ENCODE assay signal across 21 cellular contexts in the genomic region with DNA sequence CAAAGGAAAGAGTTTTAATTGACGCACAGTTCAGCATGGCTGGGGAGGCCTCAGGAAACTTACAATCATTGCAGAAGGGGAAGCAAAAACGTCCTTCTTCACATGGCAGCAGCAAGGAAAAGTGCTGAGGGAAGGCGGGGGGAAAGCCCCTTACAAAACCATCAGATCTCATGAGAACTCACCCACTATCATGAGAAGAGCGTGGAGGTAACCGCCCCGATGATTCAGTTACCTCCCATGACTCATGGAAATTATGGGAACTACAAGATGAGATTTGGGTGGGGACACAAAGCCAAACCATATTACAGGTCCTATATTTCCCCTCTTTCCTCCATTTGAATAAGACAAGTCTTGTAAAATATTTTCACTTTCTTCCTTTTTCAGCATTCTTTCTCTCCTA. TPM values are rescaled to one million over a fixed set of nuclear protein-coding genes. Genes with fewer than 3 reads are reported as not detected.
DNase-seq lines count a peak whose midpoint lies in the region; ATAC-seq, FAIRE-seq and TF ChIP-seq lines count a peak whose summit lies in the region.
"Had no signal": no experiment of that assay in that cellular context is flagged by ENCODE, and none has a peak within 500 bp of the region (broad histone marks: within the 10 kb centered on the region; RNA-seq: fewer than 3 reads in every experiment).

No MANE protein-coding gene starts in this region.

- WGBS in K562 (ENCODE audit: insufficient coverage, low coverage, missing lambda C conversion rate) = 33% methylated on average over 6 of the region's 6 CpGs

- no peak overlapping the region for H3K4me2 ChIP-seq in K562 (ENCODE audit: insufficient read depth, low read length)

- in situ Hi-C loops in K562 (cut with MboI) = no loop called here

- H2AFZ ChIP-seq in K562 (ENCODE audit: low read depth, low read length) = no peak overlapping the region

- no TSS peak for BruUV-seq in K562 (replicated peaks; lab: Mats Ljungman, UMichigan)

- no peak overlapping the region for H3K9ac ChIP-seq in K562 (ENCODE audit: insufficient read depth in 1 of 2, low read depth in 2 of 2, low read length in 2 of 2)

- no peak for TF ChIP-seq RAD21 in K562 (CRISPR knock-in tag; conservative IDR thresholded peaks at IDR 0.05 in 1 of 2, IDR thresholded peaks at IDR 0.05 in 1 of 2)

- H3K4me1 ChIP-seq in K562 (replicated peaks in 1 of 2; ENCODE audit: control insufficient read depth in 2 of 2, insufficient read depth in 2 of 2, low read length in 2 of 2) = peaks cover 0 to 5% of the 10 kb centered on the region in 2 experiments; a peak in 2 of 5 replicates
- H3K4me1 ChIP-seq: BE2C had no signal

- peak; percentile 30 to 62 for ATAC-seq in activated T-cell treated with anti-CD3 and anti-CD28 coated beads, Interleukin-2, amount 50 U/mL, for 4 hours
- peak; percentile 36 for ATAC-seq in stimulated activated naive CD8-positive, alpha-beta T cell treated with anti-CD3 and anti-CD28 coated beads, Interleukin-15, Interleukin-2, amounts not matched to agents 100 U/mL and 50 U/mL, for 24 hours
- ATAC-seq in stimulated activated naive CD8-positive, alpha-beta T cell treated with anti-CD3 and anti-CD28 coated beads, Interleukin-15, amount 100 ng/mL, for 72 hours = no peak
- ATAC-seq in K562 (no peak), HG02588 (IDR thresholded peaks at IDR 0.05; ENCODE audit: unreplicated experiment) (no peak)
- ATAC-seq: GM12878 had no signal

- H3K9me3 Mint-ChIP-seq in activated T-cell treated with anti-CD3 and anti-CD28 coated beads, Interleukin-2, amount 50 U/mL, for 4 hours = no peaks in the 10 kb centered on the region
- H3K9me3 Mint-ChIP-seq in stimulated activated naive CD8-positive, alpha-beta T cell treated with anti-CD3 and anti-CD28 coated beads, Interleukin-15, amount 100 ng/mL, for 72 hours = no peaks in the 10 kb centered on the region
- H3K9me3 Mint-ChIP-seq: CD8-positive, alpha-beta memory T cell; H9 had no signal

- no peak overlapping the region for H3K4me3 ChIP-seq in K562
- H3K4me3 ChIP-seq: GM12878 had no signal

- H3K27me3 Mint-ChIP-seq in activated T-cell treated with anti-CD3 and anti-CD28 coated beads, Interleukin-2, amount 50 U/mL, for 4 hours (ENCODE audit: low read depth) = peaks cover 52% of the 10 kb centered on the region
- H3K27me3 Mint-ChIP-seq in stimulated activated naive CD8-positive, alpha-beta T cell treated with anti-CD3 and anti-CD28 coated beads, Interleukin-15, amount 100 ng/mL, for 72 hours = peaks cover 55% of the 10 kb centered on the region

- H4K20me1 ChIP-seq in K562 (replicated peaks; ENCODE audit: control insufficient read depth, insufficient read depth, low read length) = no peaks in the 10 kb centered on the region

- TF ChIP-seq EP300 in K562 (IDR thresholded peaks at IDR 0.05; ENCODE audit: low read length) = no peak

- DNase-seq in activated T-cell treated with anti-CD3 and anti-CD28 coated beads, Interleukin-2, amount 50 U/mL, for 4 hours = no peak
- no peak for DNase-seq in activated T-cell treated with anti-CD3 and anti-CD28 coated beads for 4 hours
- no peak for DNase-seq in stimulated activated naive CD8-positive, alpha-beta T cell treated with anti-CD3 and anti-CD28 coated beads, Interleukin-15, Interleukin-2, amounts not matched to agents 100 U/mL and 50 U/mL, for 24 hours
- no peak for DNase-seq in stimulated activated naive CD8-positive, alpha-beta T cell treated with anti-CD3 and anti-CD28 coated beads, Interleukin-15, amount 100 ng/mL, for 72 hours
- DNase-seq in K562 (ENCODE audit: extremely low read depth in 1 of 4, low spot score in 3 of 4) = no peak
- DNase-seq: ACHN; BE2C; C1 segment of cervical spinal cord; CD4-positive, CD25-positive, alpha-beta regulatory T cell; CD8-positive, alpha-beta memory T cell; COR-L47; DMS 273 treated with DMSO at 0.1 percent for 48 hours; DMS53; DND-41; EL; H9 had no signal

- no peaks in the 10 kb centered on the region for H3K36me3 Mint-ChIP-seq in activated T-cell treated with anti-CD3 and anti-CD28 coated beads, Interleukin-2, amount 50 U/mL, for 4 hours (ENCODE audit: insufficient read depth)
- H3K36me3 Mint-ChIP-seq: CD4-positive, CD25-positive, alpha-beta regulatory T cell; CD8-positive, alpha-beta memory T cell had no signal

- TF ChIP-seq POLR2A in K562 (conservative IDR thresholded peaks at IDR 0.05) = no peak

- intact Hi-C loops in K562 (cut with micrococcal nuclease) = no loop called here

- no peaks in the 10 kb centered on the region for H3K4me1 Mint-ChIP-seq in activated T-cell treated with anti-CD3 and anti-CD28 coated beads, Interleukin-2, amount 50 U/mL, for 4 hours (ENCODE audit: low read depth)
- no peaks in the 10 kb centered on the region for H3K4me1 Mint-ChIP-seq in stimulated activated naive CD8-positive, alpha-beta T cell treated with anti-CD3 and anti-CD28 coated beads, Interleukin-15, amount 100 ng/mL, for 72 hours
- H3K4me1 Mint-ChIP-seq: CD4-positive, CD25-positive, alpha-beta regulatory T cell; CD8-positive, alpha-beta memory T cell; H9 had no signal

- no peaks in the 10 kb centered on the region for H3K9me3 ChIP-seq in K562 (replicated peaks; ENCODE audit: control insufficient read depth, insufficient read depth, low read depth, low read length)
- H3K9me3 ChIP-seq: BE2C had no signal

- POLR2A ChIA-PET in K562 (lab: Yijun Ruan, JAX) = interaction anchor here (1.2 kb wide), 1 partner anchor 8 kb away, joined by 4 read pairs; a partner anchor contains a TSS

- no peaks in the 10 kb centered on the region for H3K27me3 ChIP-seq in K562 (ENCODE audit: control insufficient read depth in 2 of 2, insufficient read depth in 2 of 2, low read length in 2 of 2)
- H3K27me3 ChIP-seq: BE2C had no signal

- FAIRE-seq in K562 (lab: Jason Lieb, UNC) = no peak
- FAIRE-seq: A204.1, GM12878, H1 had no signal

- no peak overlapping the region for H3K27ac Mint-ChIP-seq in stimulated activated naive CD8-positive, alpha-beta T cell treated with anti-CD3 and anti-CD28 coated beads, Interleukin-15, amount 100 ng/mL, for 72 hours
- H3K27ac Mint-ChIP-seq: CD4-positive, CD25-positive, alpha-beta regulatory T cell; CD8-positive, alpha-beta memory T cell had no signal

- no peak overlapping the region for H3K27ac ChIP-seq in K562 (ENCODE audit: extremely low read depth, low read depth, low read length)

- CTCF ChIA-PET in K562 (lab: Yijun Ruan, JAX; ENCODE audit: low intra/inter-chr PET ratio) = no interaction called here

- TF ChIP-seq CTCF in K562 (IDR thresholded peaks at IDR 0.05 in 2 of 3, conservative IDR thresholded peaks at IDR 0.05 in 1 of 3; ENCODE audit: insufficient read depth in 2 of 3, low read depth in 1 of 3, low read length in 3 of 3) = no peak

- H3K9me1 ChIP-seq in K562 (ENCODE audit: control insufficient read depth, insufficient read depth, low read length) = no peaks in the 10 kb centered on the region

- H3K4me3 Mint-ChIP-seq in activated T-cell treated with anti-CD3 and anti-CD28 coated beads, Interleukin-2, amount 50 U/mL, for 4 hours = no peak overlapping the region
- no peak overlapping the region for H3K4me3 Mint-ChIP-seq in stimulated activated naive CD8-positive, alpha-beta T cell treated with anti-CD3 and anti-CD28 coated beads, Interleukin-15, amount 100 ng/mL, for 72 hours
- H3K4me3 Mint-ChIP-seq: CD4-positive, CD25-positive, alpha-beta regulatory T cell; CD8-positive, alpha-beta memory T cell; H9 had no signal

- H3K36me3 ChIP-seq in K562 (ENCODE audit: control insufficient read depth, insufficient read depth, low read length) = no peaks in the 10 kb centered on the region
- H3K36me3 ChIP-seq: BE2C had no signal

- no peaks in the 10 kb centered on the region for H3K79me2 ChIP-seq in K562 (ENCODE audit: control insufficient read depth, insufficient read depth, low read length)

TF ChIP-seq in K562, 482 proteins besides CTCF, POLR2A, EP300 and RAD21 (continues in another document):
- TF ChIP-seq CBX5 (IDR thresholded peaks at IDR 0.05; ENCODE audit: borderline replicate concordance, low read depth) = no peak
- no peak for TF ChIP-seq CTBP1 (IDR thresholded peaks at IDR 0.05; ENCODE audit: borderline replicate concordance)
- TF ChIP-seq ZNF174 (CRISPR knock-in tag; IDR thresholded peaks at IDR 0.05) = no peak
- TF ChIP-seq ZFP36 (IDR thresholded peaks at IDR 0.05; ENCODE audit: low read depth, low read length, partially characterized antibody) = no peak
- TF ChIP-seq ZC3H4 (CRISPR knock-in tag; IDR thresholded peaks at IDR 0.05; ENCODE audit: borderline replicate concordance) = no peak
- no peak for TF ChIP-seq MYNN (IDR thresholded peaks at IDR 0.05)
- TF ChIP-seq MYNN (CRISPR knock-in tag; IDR thresholded peaks at IDR 0.05) = no peak

RNA-seq across cellular contexts. Expression of a gene that starts 7.6 kb away (rescaled TPM):
- under 1 TPM; 0.05 to 0.57 (median 0.40) TPM for total RNA-seq in activated T-cell treated with anti-CD3 and anti-CD28 coated beads, Interleukin-2, amount 50 U/mL, for 4 hours
- 3.6 and 9.3 TPM in 2 replicates for total RNA-seq in K562 (2011; cell fraction: chromatin; rRNA removed; ENCODE audit: low replicate concordance)
- total RNA-seq in K562 (2011; cell fraction: nucleolus; rRNA removed) = 1.3 and 1.4 TPM in 2 replicates
- 2.1 and 6.4 TPM in 2 replicates for total RNA-seq in K562 (2011; cell fraction: nucleoplasm; rRNA removed)
- total RNA-seq in K562 (2014; rRNA removed) = 1.5 and 2.0 TPM in 2 replicates
- total RNA-seq in K562 (2014; rRNA removed; fragmentation: Illumina TruSeq; extraction: Trizol) = 2.1 and 2.3 TPM in 2 replicates
- 1.6 and 2.6 TPM in 2 replicates for total RNA-seq in K562 (2015; rRNA removed; fragmentation: Illumina TruSeq; extraction: Trizol)
- 1.7 and 2.1 TPM in 2 replicates for total RNA-seq in K562 (2021)
- 0.41 and 1.7 TPM in 2 replicates for polyA plus RNA-seq in K562 (2011; rRNA removed)
- 0.24 and 0.45 TPM in 2 replicates for polyA plus RNA-seq in K562 (2011; cell fraction: cytosol; rRNA removed)
- 0.65 and 2.3 TPM in 2 replicates for polyA plus RNA-seq in K562 (2011; cell fraction: nucleus; rRNA removed)
- 1.7 and 2.5 TPM in 2 replicates for polyA plus RNA-seq in K562 (2012)
- polyA plus RNA-seq in K562 (2014; fragmentation: Illumina TruSeq; extraction: Trizol) = 1.5 TPM in 2 replicates
- polyA plus RNA-seq in K562 (2014; fragmentation: Nextera tagmentation; extraction: Ambion mirVana) = under 1 TPM; 0.63 to 0.78 TPM
- 0.80 and 1.2 TPM in 2 replicates for polyA plus RNA-seq in K562 (2014; rRNA removed)
- polyA minus RNA-seq in K562 (2011; rRNA and poly(A)+ RNA removed) = 0.75 and 3.4 TPM in 2 replicates
- polyA minus RNA-seq in K562 (2011; cell fraction: cytosol; rRNA and poly(A)+ RNA removed) = 1.3 TPM in 1 of 2 replicates, not detected in the other
- 0.33 and 1.8 TPM in 2 replicates for polyA minus RNA-seq in K562 (2011; cell fraction: nucleus; rRNA and poly(A)+ RNA removed)
- total RNA-seq: G401 had no signal

Comparison
In these comparisons a context has a peak if more than half of its experiments do, and no peak if none do; other contexts are left out.
1. ATAC-seq: peak in activated T-cell treated with anti-CD3 and anti-CD28 coated beads, Interleukin-2, amount 50 U/mL, for 4 hours (2 of 2) and stimulated activated naive CD8-positive, alpha-beta T cell treated with anti-CD3 and anti-CD28 coated beads, Interleukin-15, Interleukin-2, amounts not matched to agents 100 U/mL and 50 U/mL, for 24 hours (single experiment); none in stimulated activated naive CD8-positive, alpha-beta T cell treated with anti-CD3 and anti-CD28 coated beads, Interleukin-15, amount 100 ng/mL, for 72 hours (single experiment), K562 (single experiment) and HG02588 (single experiment).